ENCODE assay signal across 10 cellular contexts in the genomic region with DNA sequence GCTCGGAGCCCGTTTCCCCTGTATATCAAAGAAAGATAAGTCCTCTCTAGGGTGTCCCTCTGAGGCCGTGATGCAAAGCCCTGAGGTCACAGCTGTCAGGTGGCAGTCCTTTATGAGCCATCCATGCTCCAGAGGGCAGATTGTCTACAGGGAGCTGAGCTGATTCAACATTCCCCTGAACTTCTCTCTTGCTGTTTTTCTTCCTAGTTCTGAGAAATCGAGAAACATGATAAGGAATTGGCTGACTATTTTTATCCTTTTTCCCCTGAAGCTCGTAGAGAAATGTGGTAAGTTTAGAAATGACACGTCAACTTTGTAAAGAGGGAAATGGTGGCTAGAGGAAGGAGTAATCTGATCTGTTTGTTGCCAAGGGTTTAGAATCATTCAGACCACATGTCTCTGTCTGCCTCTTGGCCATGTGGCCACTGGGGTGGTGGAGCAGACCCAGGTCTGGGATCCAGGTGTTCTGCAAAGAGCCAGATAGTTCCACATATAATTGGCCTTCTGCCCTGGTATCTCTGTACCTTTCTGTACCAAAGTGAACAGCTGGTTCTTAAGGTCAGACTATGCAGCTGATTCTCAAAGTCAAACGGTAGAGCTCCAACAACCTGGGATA. TPM values are rescaled to one million over a fixed set of nuclear protein-coding genes. Genes with fewer than 3 reads are reported as not detected.
A peak's percentile ranks its signal among the peaks of the same experiment; 100 is the strongest.
DNase-seq lines count a peak whose midpoint lies in the region; ATAC-seq, FAIRE-seq and TF ChIP-seq lines count a peak whose summit lies in the region.
"Had no signal": no experiment of that assay in that cellular context is flagged by ENCODE, and none has a peak within 500 bp of the region (broad histone marks: within the 10 kb centered on the region; RNA-seq: fewer than 3 reads in every experiment).

No MANE protein-coding gene starts in this region.

- ATAC-seq in HG02884 (IDR thresholded peaks at IDR 0.05; ENCODE audit: unreplicated experiment) = no peak

- no peaks in the 10 kb centered on the region for H3K9me2 ChIP-seq in OCI-LY1 (ENCODE audit: low read depth, low read length)

- no peaks in the 10 kb centered on the region for H3K79me2 ChIP-seq in OCI-LY1 (ENCODE audit: insufficient read depth, low read length)
- H3K79me2 ChIP-seq in H1 (ENCODE audit: control insufficient read depth in 1 of 2, insufficient read depth in 2 of 2, low read length in 2 of 2) = peaks cover 0 to 4% of the 10 kb centered on the region in 2 experiments; a peak in 2 of 4 replicates

- H3K79me1 ChIP-seq in H1 (ENCODE audit: low read depth, low read length) = no peaks in the 10 kb centered on the region; the same call in 1 of the 2 replicates

- H3K23me2 ChIP-seq in H1 (ENCODE audit: low read depth, low read length) = peaks cover 6% of the 10 kb centered on the region; the same call in 1 of the 2 replicates

- H3K27ac ChIP-seq in OCI-LY1 (ENCODE audit: low read depth, low read length, poor library complexity, severe bottlenecking) = peak overlapping the region; percentile 30
- H3K27ac ChIP-seq in H1 (ENCODE audit: low read depth, low read length) = no peak overlapping the region
- H3K27ac ChIP-seq: C4-2B had no signal

- no peak overlapping the region for H2BK20ac ChIP-seq in H1 (ENCODE audit: low read length)

- TF ChIP-seq CTCF in OCI-LY1 (IDR thresholded peaks at IDR 0.05; ENCODE audit: low read length) (no peak; the same call in 1 of the 2 replicates), H1 (IDR thresholded peaks at IDR 0.05; ENCODE audit: control extremely low read depth in 1 of 3, insufficient read depth in 1 of 3, low read depth in 1 of 3, low read length in 3 of 3) (no peak)

- no peak overlapping the region for H2BK5ac ChIP-seq in H1 (ENCODE audit: low read depth, low read length)

- H2BK120ac ChIP-seq in H1 (replicated peaks; ENCODE audit: low read depth, low read length) = no peak overlapping the region

- no peak overlapping the region for H3K23ac ChIP-seq in H1 (ENCODE audit: insufficient read length)

- no peak for TF ChIP-seq EP300 in H1 (IDR thresholded peaks at IDR 0.05; ENCODE audit: borderline replicate concordance in 1 of 2, low read depth in 2 of 2, low read length in 2 of 2)

- no peak overlapping the region for H4K8ac ChIP-seq in H1 (ENCODE audit: extremely low read depth, insufficient read depth, low read length)

- H3K9me3 ChIP-seq in OCI-LY1 (ENCODE audit: low read length) = no peaks in the 10 kb centered on the region
- no peaks in the 10 kb centered on the region for H3K9me3 ChIP-seq in H1 (ENCODE audit: insufficient read depth in 2 of 2, low read depth in 1 of 2, low read length in 1 of 2)

- no peak overlapping the region for H4K91ac ChIP-seq in H1 (replicated peaks; ENCODE audit: insufficient read length, low read length)

- H3K4ac ChIP-seq in H1 (replicated peaks; ENCODE audit: insufficient read length, low read depth, low read length) = no peak overlapping the region

- no peak overlapping the region for H3K14ac ChIP-seq in H1 (ENCODE audit: insufficient read length)

- no peak overlapping the region for H4K5ac ChIP-seq in H1 (ENCODE audit: insufficient read length, low read depth, low read length)

- no peak for TF ChIP-seq RAD21 in H1 (IDR thresholded peaks at IDR 0.05 in 1 of 2, conservative IDR thresholded peaks at IDR 0.05 in 1 of 2; ENCODE audit: low read depth in 2 of 2, low read length in 2 of 2)

- CTCF ChIA-PET in H1 (lab: Charles Lee; ENCODE audit: partially characterized antibody) (interaction anchor here (1.2 kb wide), 1 partner anchor 8 kb away, joined by 5 read pairs; no protein-coding TSS in a partner anchor), HEK293T (lab: Yijun Ruan, JAX) (no interaction called here)

- H3F3A ChIP-seq in OCI-LY1 (ENCODE audit: insufficient read depth, low read length) = no peaks in the 10 kb centered on the region

- H2BK15ac ChIP-seq in H1 (ENCODE audit: low read length) = no peak overlapping the region

- FAIRE-seq in H1 (lab: Jason Lieb, UNC) = peak; percentile 39

- H2AFZ ChIP-seq in OCI-LY1 (ENCODE audit: low read length) (no peak overlapping the region), H1 (ENCODE audit: low read length) (no peak overlapping the region)

- POLR2A ChIA-PET in H1 (lab: Charles Lee; ENCODE audit: partially characterized antibody) (interaction anchor here (1.2 to 1.9 kb wide), 5 partner anchors 9 to 28 kb away, joined by 3 to 6 read pairs (median 6); partner anchors contain the start of genes EMC6 and TAX1BP3), HEK293T (lab: Yijun Ruan, JAX) (no interaction called here)

- no peak overlapping the region for H3K18ac ChIP-seq in H1 (ENCODE audit: extremely low read depth, low read length)

- no peak overlapping the region for H3K4me3 ChIP-seq in OCI-LY1 (ENCODE audit: low read depth, low read length, poor library complexity, severe bottlenecking)
- no peak overlapping the region for H3K4me3 ChIP-seq in H1 (ENCODE audit: extremely low read depth in 1 of 4, insufficient read depth in 2 of 4, low read depth in 3 of 4, low read length in 4 of 4)

- DNase-seq in SIG-M5 treated with dmso at 0.1 percent for 504 hours (lab: John Stamatoyannopoulos, UW; ENCODE audit: unreplicated experiment) = peak; percentile 55
- no peak for DNase-seq in SIG-M5 (lab: John Stamatoyannopoulos, UW)
- no peak for DNase-seq in H1 (ENCODE audit: low read depth in 1 of 2, low spot score in 2 of 2)
- DNase-seq in stimulated activated CD4-positive, alpha-beta T cell treated with anti-CD3 and anti-CD28 coated beads, TNF-alpha, amount 100 ng/mL, for 48 hours (ENCODE audit: low read depth in 3 of 3) = peak; percentile 25 to 32 (median 27)
- no peak for DNase-seq in mesenteric fat pad (ENCODE audit: low spot score)
- no peak for DNase-seq in HEK293T (ENCODE audit: extremely low spot score)
- DNase-seq: NCI-H2029 treated with DMSO at 0.1 percent for 48 hours had no signal

- H3K4me1 ChIP-seq in OCI-LY1 (ENCODE audit: insufficient read depth, low read length, severe bottlenecking) (peaks cover 20% of the 10 kb centered on the region), H1 (replicated peaks in 1 of 4; ENCODE audit: control insufficient read depth in 3 of 4, insufficient read depth in 4 of 4, low read length in 3 of 4) (peaks cover 0 to 8% (median 5%) of the 10 kb centered on the region in 4 experiments; a peak in 3 of 7 replicates)

- H4K20me1 ChIP-seq in OCI-LY1 (ENCODE audit: insufficient read depth, low read length) (no peaks in the 10 kb centered on the region), H1 (replicated peaks in 1 of 2; ENCODE audit: control insufficient read depth in 1 of 2, insufficient read depth in 2 of 2, low read length in 2 of 2) (peaks cover 0 to 5% of the 10 kb centered on the region in 2 experiments)

- H3K36me3 ChIP-seq in OCI-LY1 (ENCODE audit: insufficient read depth, low read length) (no peaks in the 10 kb centered on the region), H1 (ENCODE audit: control insufficient read depth in 2 of 4, insufficient read depth in 4 of 4, low read length in 3 of 4) (peaks cover 3 to 8% (median 3%) of the 10 kb centered on the region in 4 experiments; a peak in 5 of 8 replicates)

- WGBS in H1 (ENCODE audit: extremely low coverage in 1 of 2, insufficient coverage in 1 of 2, insufficient read length in 1 of 2, insufficient replicate concordance in 2 of 2, low coverage in 1 of 2, low lambda C conversion rate in 2 of 2, missing lambda C conversion rate in 1 of 2), 2 experiments = 84% methylated on average over 7 of the region's 7 CpGs; no CpG with 5 or more reads in 1 of the 2 experiments

- no peak for TF ChIP-seq POLR2A in H1 (IDR thresholded peaks at IDR 0.05; ENCODE audit: control extremely low read depth in 1 of 2, low read depth in 2 of 2, low read length in 2 of 2)

- no peak overlapping the region for H2AK5ac ChIP-seq in H1 (ENCODE audit: low read depth, low read length)

- no peak overlapping the region for H3K56ac ChIP-seq in H1 (replicated peaks; ENCODE audit: insufficient read length, low read depth, low read length)

- no peaks in the 10 kb centered on the region for H3K27me3 ChIP-seq in OCI-LY1 (ENCODE audit: insufficient read depth, low read length)
- no peaks in the 10 kb centered on the region for H3K27me3 ChIP-seq in H1 (replicated peaks in 1 of 4; ENCODE audit: control insufficient read depth in 3 of 4, extremely low read depth in 1 of 4, insufficient read depth in 3 of 4, low read length in 3 of 4)

- H2BK12ac ChIP-seq in H1 (ENCODE audit: low read depth, low read length) = no peak overlapping the region

- H3K9ac ChIP-seq in OCI-LY1 (ENCODE audit: low read length) (no peak overlapping the region), H1 (replicated peaks in 1 of 4; ENCODE audit: extremely low read depth in 1 of 4, low read depth in 3 of 4, low read length in 3 of 4) (no peak overlapping the region)

- H3K4me2 ChIP-seq in OCI-LY1 (ENCODE audit: low read length) (peak overlapping the region; percentile 4; the same call in 1 of the 2 replicates), H1 (ENCODE audit: insufficient read depth in 1 of 2, low read depth in 2 of 2, low read length in 2 of 2) (no peak overlapping the region; a peak in 1 of 4 replicates)

RNA-seq across cellular contexts. Expression of gene CTNS, which starts 3.5 kb away (rescaled TPM):
- 12.9 and 16.4 TPM in 2 replicates for total RNA-seq in H1 (2021; fragmentation: NEBNext Ultra II Directional; extraction: Animal tissue kit (Norgen Biotek cat#: 25700))
- 11.6 and 13.1 TPM in 2 replicates for polyA plus RNA-seq in H1 (2011; rRNA removed)
- polyA plus RNA-seq in H1 (2011; cell fraction: cytosol; rRNA removed) = 11.9 TPM
- 22.3 TPM for polyA plus RNA-seq in H1 (2011; cell fraction: nucleus; rRNA removed)
- polyA plus RNA-seq in H1 (2012, experiment 1 of 2) = 13.0 to 16.4 TPM (median 15.1 TPM) in 4 replicates
- 19.1 TPM for polyA plus RNA-seq in H1 (2012, experiment 2 of 2)
- 22.0 TPM for polyA plus RNA-seq in H1 (2013, experiment 1 of 2)
- polyA plus RNA-seq in H1 (2013, experiment 2 of 2) = 21.1 TPM
- polyA minus RNA-seq in H1 (2011; rRNA and poly(A)+ RNA removed) = 12.1 and 12.4 TPM in 2 replicates
- polyA minus RNA-seq in H1 (2011; cell fraction: cytosol; rRNA and poly(A)+ RNA removed) = 6.5 TPM
- 13.1 TPM for polyA minus RNA-seq in H1 (2011; cell fraction: nucleus; rRNA and poly(A)+ RNA removed)
- 21.6 TPM for total RNA-seq in mesenteric fat pad

RNA-seq across cellular contexts. Expression of gene SHPK, which starts 4.0 kb away (rescaled TPM):
- total RNA-seq in H1 (2021; fragmentation: NEBNext Ultra II Directional; extraction: Animal tissue kit (Norgen Biotek cat#: 25700)) = 36.7 and 37.3 TPM in 2 replicates
- 28.6 and 35.5 TPM in 2 replicates for polyA plus RNA-seq in H1 (2011; rRNA removed)
- polyA plus RNA-seq in H1 (2011; cell fraction: cytosol; rRNA removed) = 31.3 TPM
- 30.6 TPM for polyA plus RNA-seq in H1 (2011; cell fraction: nucleus; rRNA removed)
- 23.2 to 29.6 TPM (median 26.8 TPM) in 4 replicates for polyA plus RNA-seq in H1 (2012, experiment 1 of 2)
- polyA plus RNA-seq in H1 (2012, experiment 2 of 2) = 30.1 TPM
- polyA plus RNA-seq in H1 (2013, experiment 1 of 2) = 17.8 TPM
- polyA plus RNA-seq in H1 (2013, experiment 2 of 2) = 18.5 TPM
- 52.4 and 60.5 TPM in 2 replicates for polyA minus RNA-seq in H1 (2011; rRNA and poly(A)+ RNA removed)
- 28.8 TPM for polyA minus RNA-seq in H1 (2011; cell fraction: cytosol; rRNA and poly(A)+ RNA removed)
- 26.7 TPM for polyA minus RNA-seq in H1 (2011; cell fraction: nucleus; rRNA and poly(A)+ RNA removed)
- 17.7 TPM for total RNA-seq in mesenteric fat pad

RNA-seq across cellular contexts. Expression of gene TAX1BP3, which starts 28.3 kb away (rescaled TPM):
- 81.8 and 83.5 TPM in 2 replicates for total RNA-seq in H1 (2021; fragmentation: NEBNext Ultra II Directional; extraction: Animal tissue kit (Norgen Biotek cat#: 25700))
- polyA plus RNA-seq in H1 (2011; rRNA removed) = 65.3 and 87.8 TPM in 2 replicates
- 57.7 TPM for polyA plus RNA-seq in H1 (2011; cell fraction: cytosol; rRNA removed)
- polyA plus RNA-seq in H1 (2011; cell fraction: nucleus; rRNA removed) = 65.3 TPM
- polyA plus RNA-seq in H1 (2012, experiment 1 of 2) = 52.0 to 62.8 TPM (median 59.9 TPM) in 4 replicates
- polyA plus RNA-seq in H1 (2012, experiment 2 of 2) = 59.4 TPM
- polyA plus RNA-seq in H1 (2013, experiment 1 of 2) = 43.5 TPM
- polyA plus RNA-seq in H1 (2013, experiment 2 of 2) = 41.3 TPM
- polyA minus RNA-seq in H1 (2011; rRNA and poly(A)+ RNA removed) = 24.4 and 26.0 TPM in 2 replicates
- 40.2 TPM for polyA minus RNA-seq in H1 (2011; cell fraction: cytosol; rRNA and poly(A)+ RNA removed)
- 31.9 TPM for polyA minus RNA-seq in H1 (2011; cell fraction: nucleus; rRNA and poly(A)+ RNA removed)
- 96.6 TPM for total RNA-seq in mesenteric fat pad

RNA-seq across cellular contexts. Expression of gene EMC6, which starts 28.5 kb away (rescaled TPM):
- total RNA-seq in H1 (2021; fragmentation: NEBNext Ultra II Directional; extraction: Animal tissue kit (Norgen Biotek cat#: 25700)) = 81.5 and 86.5 TPM in 2 replicates
- polyA plus RNA-seq in H1 (2011; rRNA removed) = 193 and 201 TPM in 2 replicates
- 142 TPM for polyA plus RNA-seq in H1 (2011; cell fraction: cytosol; rRNA removed)
- 66.9 TPM for polyA plus RNA-seq in H1 (2011; cell fraction: nucleus; rRNA removed)
- polyA plus RNA-seq in H1 (2012, experiment 1 of 2) = 63.1 to 87.1 TPM (median 69.6 TPM) in 4 replicates
- 188 TPM for polyA plus RNA-seq in H1 (2012, experiment 2 of 2)
- 195 TPM for polyA plus RNA-seq in H1 (2013, experiment 1 of 2)
- polyA plus RNA-seq in H1 (2013, experiment 2 of 2) = 204 TPM
- 7.8 and 11.7 TPM in 2 replicates for polyA minus RNA-seq in H1 (2011; rRNA and poly(A)+ RNA removed)
- polyA minus RNA-seq in H1 (2011; cell fraction: cytosol; rRNA and poly(A)+ RNA removed) = 45.8 TPM
- polyA minus RNA-seq in H1 (2011; cell fraction: nucleus; rRNA and poly(A)+ RNA removed) = 29.2 TPM
- total RNA-seq in mesenteric fat pad = 34.7 TPM

RNA-seq across cellular contexts. Expression of gene TRPV1, which starts 30.9 kb away (rescaled TPM):
- 2.5 and 3.0 TPM in 2 replicates for total RNA-seq in H1 (2021; fragmentation: NEBNext Ultra II Directional; extraction: Animal tissue kit (Norgen Biotek cat#: 25700))
- 3.0 and 3.5 TPM in 2 replicates for polyA plus RNA-seq in H1 (2011; rRNA removed)
- 3.4 TPM for polyA plus RNA-seq in H1 (2011; cell fraction: cytosol; rRNA removed)
- 10.8 TPM for polyA plus RNA-seq in H1 (2011; cell fraction: nucleus; rRNA removed)
- 2.8 to 3.6 TPM (median 3.5 TPM) in 4 replicates for polyA plus RNA-seq in H1 (2012, experiment 1 of 2)
- 1.5 TPM for polyA plus RNA-seq in H1 (2012, experiment 2 of 2)
- 2.1 TPM for polyA plus RNA-seq in H1 (2013, experiment 1 of 2)
- 1.9 TPM for polyA plus RNA-seq in H1 (2013, experiment 2 of 2)
- 3.5 and 4.8 TPM in 2 replicates for polyA minus RNA-seq in H1 (2011; rRNA and poly(A)+ RNA removed)
- 0.88 TPM for polyA minus RNA-seq in H1 (2011; cell fraction: cytosol; rRNA and poly(A)+ RNA removed)
- 3.9 TPM for polyA minus RNA-seq in H1 (2011; cell fraction: nucleus; rRNA and poly(A)+ RNA removed)
- total RNA-seq in mesenteric fat pad = 6.7 TPM

Comparison
In these comparisons a context has a peak if more than half of its experiments do, and no peak if none do; other contexts are left out.
1. DNase-seq: peak in SIG-M5 treated with dmso at 0.1 percent for 504 hours (single experiment) and stimulated activated CD4-positive, alpha-beta T cell treated with anti-CD3 and anti-CD28 coated beads, TNF-alpha, amount 100 ng/mL, for 48 hours (3 of 3); none in SIG-M5 (single experiment), H1 (0 of 2), mesenteric fat pad (single experiment) and HEK293T (single experiment).